ENCODE assay signal across 1 cellular context in the genomic region with DNA sequence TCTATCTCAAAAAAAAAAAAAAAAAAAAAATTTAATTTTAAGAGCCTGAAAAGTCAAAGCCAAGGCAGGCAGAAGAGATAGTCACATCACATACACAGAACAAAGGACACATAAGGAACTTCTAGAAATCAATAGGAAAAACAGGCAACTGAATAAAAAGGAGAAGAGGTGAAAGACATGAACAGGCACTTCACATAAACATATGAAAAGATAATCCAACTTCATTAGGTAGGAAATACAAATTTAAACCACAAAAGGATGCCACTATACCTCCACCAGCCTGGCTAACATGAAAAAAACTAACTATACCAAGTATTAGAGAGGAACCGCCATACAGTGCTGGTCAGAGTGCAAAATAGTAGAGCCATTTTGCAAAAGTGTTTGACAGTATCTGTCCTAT.
TF ChIP-seq lines count a peak whose summit lies in the region.

No MANE protein-coding gene starts in this region.

TF ChIP-seq in GM12891, 5 proteins besides CTCF, POLR2A, EP300 and RAD21:
- TF ChIP-seq TAF1 (IDR thresholded peaks at IDR 0.05; ENCODE audit: low read depth, low read length): no peak
- TF ChIP-seq POLR2AphosphoS5 (IDR thresholded peaks at IDR 0.05; ENCODE audit: low read depth, low read length): no peak
- no peak for TF ChIP-seq PAX5 (IDR thresholded peaks at IDR 0.05; ENCODE audit: insufficient read depth, low read length, severe bottlenecking)
- TF ChIP-seq SPI1 (IDR thresholded peaks at IDR 0.05; ENCODE audit: low read depth, low read length): no peak
- no peak for TF ChIP-seq POU2F2 (IDR thresholded peaks at IDR 0.05; ENCODE audit: low read depth, low read length)
